In genomic region chr4:174437324-174437723, GRCh38 we compare ENCODE assay signal across 2 cellular contexts.
TF ChIP-seq lines count a peak whose summit lies in the region.

No MANE protein-coding gene starts in this region.

TF ChIP-seq in A549, 52 proteins besides CTCF, POLR2A, EP300 and RAD21 (continued from another document and continues in another):
- peak; percentile 87 for TF ChIP-seq BCL3 (IDR thresholded peaks at IDR 0.05)
- peak; percentile 93 for TF ChIP-seq JUNB (IDR thresholded peaks at IDR 0.05)
- TF ChIP-seq EHF (CRISPR knock-in tag; IDR thresholded peaks at IDR 0.05) = no peak
- no peak for TF ChIP-seq USF2 (IDR thresholded peaks at IDR 0.05)
- no peak for TF ChIP-seq HOXA7 (CRISPR knock-in tag; IDR thresholded peaks at IDR 0.05)
- TF ChIP-seq ZSCAN20 (CRISPR knock-in tag; IDR thresholded peaks at IDR 0.05) = no peak
- no peak for TF ChIP-seq CBX8 (IDR thresholded peaks at IDR 0.05)
- peak; percentile 38; the same call in 1 of the 2 replicates for TF ChIP-seq HES2 (IDR thresholded peaks at IDR 0.05)
- TF ChIP-seq CEBPB (IDR thresholded peaks at IDR 0.05) = peak; percentile 34 to 76; a peak in 2 of 4 replicates
- TF ChIP-seq RNF2 (IDR thresholded peaks at IDR 0.05; ENCODE audit: borderline replicate concordance, low read depth) = no peak
- TF ChIP-seq KDM1A (IDR thresholded peaks at IDR 0.05; ENCODE audit: low read depth) = no peak
- TF ChIP-seq HOXB5 (CRISPR knock-in tag; IDR thresholded peaks at IDR 0.05) = no peak
- peak; percentile 47 for TF ChIP-seq FOSL2 (IDR thresholded peaks at IDR 0.05)
- TF ChIP-seq FOSL2 (CRISPR knock-in tag; IDR thresholded peaks at IDR 0.05) = peak; percentile 90
- TF ChIP-seq ATOH8 (CRISPR knock-in tag; IDR thresholded peaks at IDR 0.05; ENCODE audit: low read depth) = no peak
- TF ChIP-seq KDM5A (IDR thresholded peaks at IDR 0.05) = no peak
- no peak for TF ChIP-seq RARB (CRISPR knock-in tag; IDR thresholded peaks at IDR 0.05)
- no peak for TF ChIP-seq EHMT2 (IDR thresholded peaks at IDR 0.05; ENCODE audit: low read depth)
- TF ChIP-seq REST (IDR thresholded peaks at IDR 0.05) = no peak
- no peak for TF ChIP-seq SREBF2 (IDR thresholded peaks at IDR 0.05)
- no peak for TF ChIP-seq RFX5 (IDR thresholded peaks at IDR 0.05)
- TF ChIP-seq NPAS2 (CRISPR knock-in tag; IDR thresholded peaks at IDR 0.05; ENCODE audit: borderline replicate concordance) = no peak
- TF ChIP-seq MYC (IDR thresholded peaks at IDR 0.05; ENCODE audit: borderline replicate concordance, low read length) = no peak
- TF ChIP-seq CHD4 (IDR thresholded peaks at IDR 0.05; ENCODE audit: borderline replicate concordance) = no peak
- TF ChIP-seq ESRRA (IDR thresholded peaks at IDR 0.05; ENCODE audit: borderline replicate concordance, low read length) = no peak
- TF ChIP-seq CBX2 (IDR thresholded peaks at IDR 0.05; ENCODE audit: borderline replicate concordance, low read depth) = no peak
- peak; percentile 59 to 85; a peak in 4 of 5 replicates for TF ChIP-seq JUN (IDR thresholded peaks at IDR 0.05)
- TF ChIP-seq ZC3H11A (IDR thresholded peaks at IDR 0.05) = no peak
- no peak for TF ChIP-seq E2F6 (IDR thresholded peaks at IDR 0.05; ENCODE audit: borderline replicate concordance, low read depth)
- TF ChIP-seq ZFP36 (IDR thresholded peaks at IDR 0.05; ENCODE audit: borderline replicate concordance, partially characterized antibody) = no peak
- TF ChIP-seq GATA3 (IDR thresholded peaks at IDR 0.05; ENCODE audit: borderline replicate concordance) = peak; percentile 94

TF ChIP-seq in IMR-90, 13 proteins besides CTCF, POLR2A, EP300 and RAD21 (continued from another document):
- no peak for TF ChIP-seq USF2 (IDR thresholded peaks at IDR 0.05; ENCODE audit: low read depth, low read length)
